ENCODE assay signal across 1 cellular context in genomic region chr1:12665511-12665910, GRCh38.
A peak's percentile ranks its signal among the peaks of the same experiment; 100 is the strongest.
TF ChIP-seq lines count a peak whose summit lies in the region.

No MANE protein-coding gene starts in this region.

TF ChIP-seq in K562, 482 proteins besides CTCF, POLR2A, EP300 and RAD21 (continued from another document):
- TF ChIP-seq ETS2 (tag; IDR thresholded peaks at IDR 0.05; ENCODE audit: borderline replicate concordance, poor library complexity, severe bottlenecking) = no peak
- TF ChIP-seq FOSL1 (tag; conservative IDR thresholded peaks at IDR 0.05) = peak; percentile 71
- 0 out of 2 replicates have a peak, but pooled peaks have one; percentile 14 for TF ChIP-seq ZFX (CRISPR knock-in tag; IDR thresholded peaks at IDR 0.05)
- no peak for TF ChIP-seq CC2D1A (IDR thresholded peaks at IDR 0.05)
- peak; percentile 66; the same call in 1 of the 2 replicates for TF ChIP-seq CEBPG (CRISPR knock-in tag; IDR thresholded peaks at IDR 0.05)
- peak; percentile 29 to 79; a peak in 2 of 4 replicates for TF ChIP-seq CEBPG (tag; conservative IDR thresholded peaks at IDR 0.05 in 1 of 2, IDR thresholded peaks at IDR 0.05 in 1 of 2)
- 0 out of 2 replicates have a peak, but pooled peaks have one; percentile 3 for TF ChIP-seq GATA2 (CRISPR knock-in tag; IDR thresholded peaks at IDR 0.05)
- no peak for TF ChIP-seq BCLAF1 (IDR thresholded peaks at IDR 0.05; ENCODE audit: borderline replicate concordance in 1 of 2, control insufficient read depth in 1 of 2, low read depth in 2 of 2, low read length in 1 of 2)
- TF ChIP-seq NR2C2 (CRISPR knock-in tag; IDR thresholded peaks at IDR 0.05) = no peak
- peak; percentile 3; the same call in 1 of the 2 replicates for TF ChIP-seq NR2C2 (tag; IDR thresholded peaks at IDR 0.05)
- TF ChIP-seq ATF3 (IDR thresholded peaks at IDR 0.05) = peak; percentile 90
- no peak for TF ChIP-seq ATF3 (CRISPR knock-in tag; conservative IDR thresholded peaks at IDR 0.05)
